In genomic region chr22:27800250-27801131, GRCh38 we compare ENCODE assay signal across 9 cellular contexts. TPM values are rescaled to one million over a fixed set of nuclear protein-coding genes. Genes with fewer than 3 reads are reported as not detected.
DNase-seq lines count a peak whose midpoint lies in the region; ATAC-seq lines count a peak whose summit lies in the region.
"Had no signal": no experiment of that assay in that cellular context is flagged by ENCODE, and none has a peak within 500 bp of the region (broad histone marks: within the 10 kb centered on the region; RNA-seq: fewer than 3 reads in every experiment).

No MANE protein-coding gene starts in this region.

- no peaks in the 10 kb centered on the region for H3K9me3 ChIP-seq in T-helper 17 cell (ENCODE audit: control insufficient read depth, low read length, poor library complexity, severe bottlenecking)

- intact Hi-C loops in Right ventricle myocardium superior (cut with DNase I) = loop anchor here (5.0 to 10.0 kb wide), 3 partner anchors 313 to 1046 kb away; no protein-coding TSS in a partner anchor

- peaks cover 19% of the 10 kb centered on the region for H3K4me1 Mint-ChIP-seq in T-helper 17 cell

- H3K27ac Mint-ChIP-seq in T-helper 17 cell = no peak overlapping the region
- H3K27ac Mint-ChIP-seq: activated CD8-positive, alpha-beta memory T cell treated with anti-CD3 and anti-CD28 coated beads, Interleukin-2, amount 10 ng/mL, durations not matched to agents 7 days and 5 days had no signal

- peak overlapping the region; percentile 69 for H3K27ac ChIP-seq in rectal smooth muscle tissue (ENCODE audit: low read depth, low read length)

- DNase-seq in ELF-1 (ENCODE audit: low read depth, low spot score) (peak; percentile 67), T-helper 17 cell (no peak), Right ventricle myocardium superior (peak; percentile 56), occipital lobe (lab: John Stamatoyannopoulos, UW) (no peak)
- DNase-seq in central memory CD4-positive, alpha-beta T cell = no peak
- DNase-seq: activated CD8-positive, alpha-beta memory T cell treated with anti-CD3 and anti-CD28 coated beads, Interleukin-2, amount 10 ng/mL, durations not matched to agents 7 days and 5 days had no signal

- no peaks in the 10 kb centered on the region for H3K36me3 Mint-ChIP-seq in T-helper 17 cell (ENCODE audit: low read depth)
- H3K36me3 Mint-ChIP-seq: activated CD8-positive, alpha-beta memory T cell treated with anti-CD3 and anti-CD28 coated beads, Interleukin-2, amount 10 ng/mL, durations not matched to agents 7 days and 5 days had no signal

- ATAC-seq in T-helper 17 cell = no peak
- ATAC-seq in Right ventricle myocardium superior (ENCODE audit: poor library complexity) = peak; percentile 12
- ATAC-seq in GM18517 (IDR thresholded peaks at IDR 0.05; ENCODE audit: unreplicated experiment) = no peak
- no peak for ATAC-seq in HG03097 (IDR thresholded peaks at IDR 0.05; ENCODE audit: low FRiP score, unreplicated experiment)

- H3K9ac ChIP-seq in rectal smooth muscle tissue (ENCODE audit: low read length) = no peak overlapping the region

- H3K36me3 ChIP-seq in rectal smooth muscle tissue (ENCODE audit: control insufficient read depth, insufficient read depth, low read length) = no peaks in the 10 kb centered on the region

- H3K4me1 ChIP-seq in rectal smooth muscle tissue (ENCODE audit: control insufficient read depth, insufficient read depth, low read length) = peaks cover 2% of the 10 kb centered on the region

- peaks cover 13% of the 10 kb centered on the region for H3K27me3 Mint-ChIP-seq in T-helper 17 cell

- H3K4me3 Mint-ChIP-seq in T-helper 17 cell = peak overlapping the region; percentile 86

- peaks cover 10% of the 10 kb centered on the region for H3K27me3 ChIP-seq in rectal smooth muscle tissue (ENCODE audit: control insufficient read depth, insufficient read depth, low read length)

- peak overlapping the region; percentile 68 for H3K4me3 ChIP-seq in rectal smooth muscle tissue (ENCODE audit: low read length)

RNA-seq across cellular contexts. Expression of gene MN1, which starts 1.1 kb away (rescaled TPM):
- total RNA-seq in T-helper 17 cell (under 1 TPM; 0.40 to 0.42 TPM), Right ventricle myocardium superior (6.3 TPM), occipital lobe (24.8 TPM)

Comparison
In these comparisons a context has a peak if more than half of its experiments do, and no peak if none do; other contexts are left out.
1. DNase-seq: peak in ELF-1 (single experiment) and Right ventricle myocardium superior (single experiment); none in T-helper 17 cell (0 of 3), occipital lobe (single experiment) and central memory CD4-positive, alpha-beta T cell (single experiment).